ENCODE assay signal across 11 cellular contexts in genomic region chr4:88859191-88859812, GRCh38.
DNase-seq lines count a peak whose midpoint lies in the region; ATAC-seq lines count a peak whose summit lies in the region.
"Had no signal": no experiment of that assay in that cellular context is flagged by ENCODE, and none has a peak within 500 bp of the region (broad histone marks: within the 10 kb centered on the region; RNA-seq: fewer than 3 reads in every experiment).

No MANE protein-coding gene starts in this region.

- no peaks in the 10 kb centered on the region for H3K9me3 Mint-ChIP-seq in activated naive CD8-positive, alpha-beta T cell treated with anti-CD3 and anti-CD28 coated beads, Interleukin-2, amount 50 U/mL, for 24 hours
- H3K9me3 Mint-ChIP-seq: CD4-positive, alpha-beta T cell had no signal

- ATAC-seq in GM18508 (IDR thresholded peaks at IDR 0.05; ENCODE audit: insufficient read depth, unreplicated experiment), result peak; percentile 10
- ATAC-seq in GM21619 (IDR thresholded peaks at IDR 0.05; ENCODE audit: unreplicated experiment), result peak; percentile 12
- peak; percentile 16 for ATAC-seq in HG03442 (IDR thresholded peaks at IDR 0.05; ENCODE audit: unreplicated experiment)
- no peak for ATAC-seq in activated naive CD8-positive, alpha-beta T cell treated with anti-CD3 and anti-CD28 coated beads, Interleukin-2, amount 50 U/mL, for 24 hours
- ATAC-seq: Panc1 had no signal

- no peak overlapping the region for H3K27ac Mint-ChIP-seq in activated naive CD8-positive, alpha-beta T cell treated with anti-CD3 and anti-CD28 coated beads, Interleukin-2, amount 50 U/mL, for 24 hours
- H3K27ac Mint-ChIP-seq: CD4-positive, alpha-beta T cell had no signal

- H3K4me3 Mint-ChIP-seq in activated naive CD8-positive, alpha-beta T cell treated with anti-CD3 and anti-CD28 coated beads, Interleukin-2, amount 50 U/mL, for 24 hours, result no peak overlapping the region
- H3K4me3 Mint-ChIP-seq: CD4-positive, alpha-beta T cell had no signal

- H3K27me3 Mint-ChIP-seq in activated naive CD8-positive, alpha-beta T cell treated with anti-CD3 and anti-CD28 coated beads, Interleukin-2, amount 50 U/mL, for 24 hours, result no peaks in the 10 kb centered on the region
- H3K27me3 Mint-ChIP-seq: CD4-positive, alpha-beta T cell had no signal

- H3K4me1 Mint-ChIP-seq in activated naive CD8-positive, alpha-beta T cell treated with anti-CD3 and anti-CD28 coated beads, Interleukin-2, amount 50 U/mL, for 24 hours, result peaks cover 2% of the 10 kb centered on the region

- no peaks in the 10 kb centered on the region for H3K36me3 Mint-ChIP-seq in activated naive CD8-positive, alpha-beta T cell treated with anti-CD3 and anti-CD28 coated beads, Interleukin-2, amount 50 U/mL, for 24 hours (ENCODE audit: low read depth)

- DNase-seq in medulla oblongata (ENCODE audit: extremely low spot score) (peak; percentile 18), DMS114 treated with DMSO at 0.1 percent for 48 hours (lab: John Stamatoyannopoulos, UW; ENCODE audit: unreplicated experiment) (no peak), kidney glomerular epithelial cell (lab: John Stamatoyannopoulos, UW) (no peak), GDM1 (lab: John Stamatoyannopoulos, UW) (no peak)
- DNase-seq in activated naive CD8-positive, alpha-beta T cell treated with anti-CD3 and anti-CD28 coated beads, Interleukin-2, amount 50 U/mL, for 24 hours, result no peak
- DNase-seq: activated CD4-positive, alpha-beta T cell treated with anti-CD3 and anti-CD28 coated beads, Interleukin-2, amount 50 U/mL, for 48 hours; CD4-positive, alpha-beta T cell had no signal
